In the genomic region with DNA sequence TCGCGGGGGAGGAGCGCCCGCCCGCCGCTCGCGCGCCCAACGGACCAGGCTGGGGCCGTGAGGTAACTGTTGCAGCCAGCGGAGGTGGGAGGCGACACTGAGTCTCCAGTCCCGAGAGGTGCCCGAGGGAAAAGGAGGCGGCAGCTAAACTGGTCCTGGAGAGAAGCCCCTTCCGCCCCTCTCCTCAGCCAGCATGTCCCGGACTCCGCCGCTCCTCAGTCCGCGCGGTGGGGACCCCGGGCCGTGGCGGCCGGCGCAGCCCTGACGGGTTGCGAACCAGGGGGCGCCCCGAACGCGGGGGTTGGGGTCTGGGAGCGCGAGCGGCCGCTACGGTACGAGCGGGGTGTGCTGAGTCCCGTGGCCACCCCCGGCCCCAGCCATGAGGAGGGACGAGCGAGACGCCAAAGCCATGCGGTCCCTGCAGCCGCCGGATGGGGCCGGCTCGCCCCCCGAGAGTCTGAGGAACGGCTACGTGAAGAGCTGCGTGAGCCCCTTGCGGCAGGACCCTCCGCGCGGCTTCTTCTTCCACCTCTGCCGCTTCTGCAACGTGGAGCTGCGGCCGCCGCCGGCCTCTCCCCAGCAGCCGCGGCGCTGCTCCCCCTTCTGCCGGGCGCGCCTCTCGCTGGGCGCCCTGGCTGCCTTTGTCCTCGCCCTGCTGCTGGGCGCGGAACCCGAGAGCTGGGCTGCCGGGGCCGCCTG, we compare ENCODE assay signal across 8 cellular contexts. TPM values are rescaled to one million over a fixed set of nuclear protein-coding genes. Genes with fewer than 3 reads are reported as not detected.
DNase-seq lines count a peak whose midpoint lies in the region; ATAC-seq and TF ChIP-seq lines count a peak whose summit lies in the region.

A gene (plus strand): TSS at position 108 of the 699 bp plus-strand sequence. CDS start 272 bp downstream, at position 380.

- TF ChIP-seq CTCF in endothelial cell (IDR thresholded peaks at IDR 0.05; ENCODE audit: unreplicated experiment): no peak

- peak; percentile 55 for TF ChIP-seq POLR2A in GM19099 (IDR thresholded peaks at IDR 0.05; ENCODE audit: extremely low read depth, insufficient read length, low read depth)

- H3K9me3 ChIP-seq in BLaER1 treated with 17β-estradiol and CSF1 and Interleukin-3, amounts not matched to agents 10 nM and 100 nM (replicated peaks in 1 of 11): no peaks in the 10 kb centered on the region

- DNase-seq in NCI-H82 (lab: John Stamatoyannopoulos, UW) (peak; percentile 93), endothelial cell (ENCODE audit: low spot score) (peak; percentile 67), midbrain (lab: John Stamatoyannopoulos, UW) (peak; percentile 67)
- peak; percentile 44 to 47 for DNase-seq in activated CD8-positive, alpha-beta memory T cell treated with anti-CD3 and anti-CD28 coated beads for 4 hours (ENCODE audit: low read depth in 2 of 2)
- DNase-seq in stimulated activated CD8-positive, alpha-beta memory T cell treated with anti-CD3 and anti-CD28 coated beads, Interleukin-4, amount 100 ng/mL, for 4 hours (ENCODE audit: low read depth in 2 of 2, low spot score in 1 of 2): peak; percentile 31 to 53

- H3K4me1 Mint-ChIP-seq in endothelial cell (ENCODE audit: unreplicated experiment): no peaks in the 10 kb centered on the region

- H3K4me2 ChIP-seq in BLaER1 treated with 17β-estradiol and CSF1 and Interleukin-3, amounts not matched to agents 10 nM and 100 nM: peak within 1 kb of the TSS; percentile 76 to 98 (median 90)

- H3K27me3 Mint-ChIP-seq in endothelial cell (ENCODE audit: unreplicated experiment): peaks cover 6% of the 10 kb centered on the region

- peaks cover 0 to 42% (median 33%) of the 10 kb centered on the region in 11 experiments; a peak in 17 of 22 replicates for H3K27me3 ChIP-seq in BLaER1 treated with 17β-estradiol and CSF1 and Interleukin-3, amounts not matched to agents 10 nM and 100 nM

- ATAC-seq in HG03378 (IDR thresholded peaks at IDR 0.05; ENCODE audit: unreplicated experiment): peak; percentile 59

- peaks cover 0 to 22% (median 0%) of the 10 kb centered on the region in 11 experiments; a peak in 3 of 22 replicates for H3K36me3 ChIP-seq in BLaER1 treated with 17β-estradiol and CSF1 and Interleukin-3, amounts not matched to agents 10 nM and 100 nM

- H3K4me3 Mint-ChIP-seq in endothelial cell (ENCODE audit: unreplicated experiment): peak within 1 kb of the TSS; percentile 90

- peaks cover 1 to 60% (median 22%) of the 10 kb centered on the region in 10 experiments; a peak in 19 of 20 replicates for H3K4me1 ChIP-seq in BLaER1 treated with 17β-estradiol and CSF1 and Interleukin-3, amounts not matched to agents 10 nM and 100 nM

- H3K9me3 Mint-ChIP-seq in endothelial cell (ENCODE audit: unreplicated experiment): no peaks in the 10 kb centered on the region

- peaks cover 26 to 47% (median 44%) of the 10 kb centered on the region in 11 experiments; a peak in 19 of 22 replicates for H4K20me1 ChIP-seq in BLaER1 treated with 17β-estradiol and CSF1 and Interleukin-3, amounts not matched to agents 10 nM and 100 nM

- H3K36me3 Mint-ChIP-seq in endothelial cell (ENCODE audit: low read depth, unreplicated experiment): no peaks in the 10 kb centered on the region

- peak within 1 kb of the TSS; percentile 88 to 97 (median 92) for H3K27ac ChIP-seq in BLaER1 treated with 17β-estradiol and CSF1 and Interleukin-3, amounts not matched to agents 10 nM and 100 nM

- peak within 1 kb of the TSS; percentile 86 to 99 (median 92) for H3K4me3 ChIP-seq in BLaER1 treated with 17β-estradiol and CSF1 and Interleukin-3, amounts not matched to agents 10 nM and 100 nM

- H3K27ac Mint-ChIP-seq in endothelial cell (ENCODE audit: unreplicated experiment): no peak within 1 kb of the TSS

- H3K9ac ChIP-seq in BLaER1 treated with 17β-estradiol and CSF1 and Interleukin-3, amounts not matched to agents 10 nM and 100 nM: peak within 1 kb of the TSS; percentile 89 to 98 (median 95)

RNA-seq across cellular contexts. Expression of the gene that starts here (rescaled TPM):
- 4.0 TPM for total RNA-seq in endothelial cell (ENCODE audit: unreplicated experiment)

Comparison
In these comparisons a context has a peak if more than half of its experiments do, and no peak if none do; other contexts are left out.
1. Peak in every context shown above with its lines: DNase-seq, ATAC-seq, H3K4me3 ChIP-seq and H3K27ac ChIP-seq.
2. DNase-seq: peak in every context shown above with its lines; median percentile 93 in NCI-H82; 67 in endothelial cell; 67 in midbrain; 46 in activated CD8-positive, alpha-beta memory T cell treated with anti-CD3 and anti-CD28 coated beads for 4 hours; 42 in stimulated activated CD8-positive, alpha-beta memory T cell treated with anti-CD3 and anti-CD28 coated beads, Interleukin-4, amount 100 ng/mL, for 4 hours.